13 cellular contexts compared by ENCODE assay signal in genomic region chr4:165415910-165416309, GRCh38. TPM values are rescaled to one million over a fixed set of nuclear protein-coding genes. Genes with fewer than 3 reads are reported as not detected.
DNase-seq lines count a peak whose midpoint lies in the region; ATAC-seq and TF ChIP-seq lines count a peak whose summit lies in the region.
"Had no signal": no experiment of that assay in that cellular context is flagged by ENCODE, and none has a peak within 500 bp of the region (broad histone marks: within the 10 kb centered on the region; RNA-seq: fewer than 3 reads in every experiment).

No MANE protein-coding gene starts in this region.

- H3K79me2 ChIP-seq in parathyroid adenoma: no peaks in the 10 kb centered on the region

- peaks cover 3% of the 10 kb centered on the region for H3K4me1 ChIP-seq in parathyroid adenoma

- H3K4me3 Mint-ChIP-seq in activated CD8-positive, alpha-beta T cell treated with anti-CD3 and anti-CD28 coated beads, Interleukin-2, amount 10 ng/mL, durations not matched to agents 7 days and 5 days: no peak overlapping the region
- no peak overlapping the region for H3K4me3 Mint-ChIP-seq in T-helper 2 cell treated with Interferon-gamma antibody and Interleukin-4, amounts not matched to agents 5 μg/mL and 100 μg/mL, for 36 hours
- H3K4me3 Mint-ChIP-seq: B cell; CD4-positive, alpha-beta T cell had no signal

- no peak overlapping the region for H3K9ac ChIP-seq in parathyroid adenoma

- CTCF ChIA-PET in activated CD8-positive, alpha-beta T cell treated with anti-CD3 and anti-CD28 coated beads, Interleukin-2, amount 10 ng/mL, durations not matched to agents 7 days and 5 days (lab: Charles Lee): interaction anchor here (1.0 kb wide), 1 partner anchor 285 kb away, joined by 4 read pairs; no protein-coding TSS in a partner anchor

- H2AFZ ChIP-seq in parathyroid adenoma: no peak overlapping the region
- H2AFZ ChIP-seq: PC-9 had no signal

- H3K4me1 Mint-ChIP-seq in activated CD8-positive, alpha-beta T cell treated with anti-CD3 and anti-CD28 coated beads, Interleukin-2, amount 10 ng/mL, durations not matched to agents 7 days and 5 days (ENCODE audit: low read depth): no peaks in the 10 kb centered on the region
- no peaks in the 10 kb centered on the region for H3K4me1 Mint-ChIP-seq in T-helper 2 cell treated with Interferon-gamma antibody and Interleukin-4, amounts not matched to agents 5 μg/mL and 100 μg/mL, for 36 hours (ENCODE audit: low read depth)
- H3K4me1 Mint-ChIP-seq: B cell had no signal

- H3K9me3 Mint-ChIP-seq in activated CD8-positive, alpha-beta T cell treated with anti-CD3 and anti-CD28 coated beads, Interleukin-2, amount 10 ng/mL, durations not matched to agents 7 days and 5 days (ENCODE audit: insufficient read depth): no peaks in the 10 kb centered on the region
- no peaks in the 10 kb centered on the region for H3K9me3 Mint-ChIP-seq in T-helper 2 cell treated with Interferon-gamma antibody and Interleukin-4, amounts not matched to agents 5 μg/mL and 100 μg/mL, for 36 hours
- H3K9me3 Mint-ChIP-seq: CD4-positive, alpha-beta T cell had no signal

- POLR2A ChIA-PET in activated CD8-positive, alpha-beta T cell treated with anti-CD3 and anti-CD28 coated beads, Interleukin-2, amount 10 ng/mL, durations not matched to agents 7 days and 5 days (lab: Charles Lee): no interaction called here

- H3K9me3 ChIP-seq in parathyroid adenoma (ENCODE audit: control insufficient read depth, low read length): no peaks in the 10 kb centered on the region

- TF ChIP-seq CTCF in parathyroid adenoma (IDR thresholded peaks at IDR 0.05): no peak

- DNase-seq in DMS79 (lab: John Stamatoyannopoulos, UW): peak; percentile 61
- peak; percentile 11 for DNase-seq in NCI-H69 (lab: John Stamatoyannopoulos, UW)
- DNase-seq in glomerular visceral epithelial cell (ENCODE audit: extremely low spot score): peak; percentile 58
- no peak for DNase-seq in activated CD8-positive, alpha-beta T cell treated with anti-CD3 and anti-CD28 coated beads, Interleukin-2, amount 10 ng/mL, durations not matched to agents 7 days and 5 days
- no peak for DNase-seq in NCI-H2107 (lab: John Stamatoyannopoulos, UW)
- no peak for DNase-seq in T-helper 2 cell treated with Interferon-gamma antibody and Interleukin-4, amounts not matched to agents 5 μg/mL and 100 μg/mL, for 36 hours (ENCODE audit: low spot score)
- DNase-seq: CD4-positive, alpha-beta T cell; Kasumi-1; NCI-H1417 treated with DMSO at 0.1 percent for 48 hours; NCI-H2081; PC-9 had no signal

- H3K4me3 ChIP-seq in parathyroid adenoma (ENCODE audit: low read depth, low read length): no peak overlapping the region
- H3K4me3 ChIP-seq: PC-9 had no signal

- no peak overlapping the region for H3K27ac ChIP-seq in parathyroid adenoma
- H3K27ac ChIP-seq: PC-9 had no signal

- H3K27me3 ChIP-seq in parathyroid adenoma (ENCODE audit: control insufficient read depth, insufficient read depth, low read length): no peaks in the 10 kb centered on the region

- H3K36me3 Mint-ChIP-seq in activated CD8-positive, alpha-beta T cell treated with anti-CD3 and anti-CD28 coated beads, Interleukin-2, amount 10 ng/mL, durations not matched to agents 7 days and 5 days (ENCODE audit: low read depth): no peaks in the 10 kb centered on the region
- no peaks in the 10 kb centered on the region for H3K36me3 Mint-ChIP-seq in T-helper 2 cell treated with Interferon-gamma antibody and Interleukin-4, amounts not matched to agents 5 μg/mL and 100 μg/mL, for 36 hours (ENCODE audit: low read depth)

- H3K27me3 Mint-ChIP-seq in activated CD8-positive, alpha-beta T cell treated with anti-CD3 and anti-CD28 coated beads, Interleukin-2, amount 10 ng/mL, durations not matched to agents 7 days and 5 days (ENCODE audit: low read depth): peaks cover 14% of the 10 kb centered on the region
- H3K27me3 Mint-ChIP-seq in T-helper 2 cell treated with Interferon-gamma antibody and Interleukin-4, amounts not matched to agents 5 μg/mL and 100 μg/mL, for 36 hours (ENCODE audit: low read depth): peaks cover 8% of the 10 kb centered on the region

- H3K27ac Mint-ChIP-seq in activated CD8-positive, alpha-beta T cell treated with anti-CD3 and anti-CD28 coated beads, Interleukin-2, amount 10 ng/mL, durations not matched to agents 7 days and 5 days: no peak overlapping the region
- H3K27ac Mint-ChIP-seq in T-helper 2 cell treated with Interferon-gamma antibody and Interleukin-4, amounts not matched to agents 5 μg/mL and 100 μg/mL, for 36 hours: no peak overlapping the region
- H3K27ac Mint-ChIP-seq: B cell; CD4-positive, alpha-beta T cell had no signal

- peak overlapping the region; percentile 23 for H3K4me2 ChIP-seq in parathyroid adenoma (ENCODE audit: low read length)
- H3K4me2 ChIP-seq: PC-9 had no signal

- no peak for ATAC-seq in activated CD8-positive, alpha-beta T cell treated with anti-CD3 and anti-CD28 coated beads, Interleukin-2, amount 10 ng/mL, durations not matched to agents 7 days and 5 days

- no peaks in the 10 kb centered on the region for H3K36me3 ChIP-seq in parathyroid adenoma (ENCODE audit: control insufficient read depth, insufficient read depth, low read length)

RNA-seq across cellular contexts. Expression of gene CPE, which starts 37.1 kb away (rescaled TPM):
- total RNA-seq in activated CD8-positive, alpha-beta T cell treated with anti-CD3 and anti-CD28 coated beads, Interleukin-2, amount 10 ng/mL, durations not matched to agents 7 days and 5 days: not detected
- total RNA-seq: B cell; CD4-positive, alpha-beta T cell had no signal

Comparison
In these comparisons a context has a peak if more than half of its experiments do, and no peak if none do; other contexts are left out.
1. DNase-seq: peak in DMS79 (single experiment), NCI-H69 (single experiment) and glomerular visceral epithelial cell (single experiment); none in activated CD8-positive, alpha-beta T cell treated with anti-CD3 and anti-CD28 coated beads, Interleukin-2, amount 10 ng/mL, durations not matched to agents 7 days and 5 days (single experiment), NCI-H2107 (single experiment) and T-helper 2 cell treated with Interferon-gamma antibody and Interleukin-4, amounts not matched to agents 5 μg/mL and 100 μg/mL, for 36 hours (single experiment).